In the genomic region with DNA sequence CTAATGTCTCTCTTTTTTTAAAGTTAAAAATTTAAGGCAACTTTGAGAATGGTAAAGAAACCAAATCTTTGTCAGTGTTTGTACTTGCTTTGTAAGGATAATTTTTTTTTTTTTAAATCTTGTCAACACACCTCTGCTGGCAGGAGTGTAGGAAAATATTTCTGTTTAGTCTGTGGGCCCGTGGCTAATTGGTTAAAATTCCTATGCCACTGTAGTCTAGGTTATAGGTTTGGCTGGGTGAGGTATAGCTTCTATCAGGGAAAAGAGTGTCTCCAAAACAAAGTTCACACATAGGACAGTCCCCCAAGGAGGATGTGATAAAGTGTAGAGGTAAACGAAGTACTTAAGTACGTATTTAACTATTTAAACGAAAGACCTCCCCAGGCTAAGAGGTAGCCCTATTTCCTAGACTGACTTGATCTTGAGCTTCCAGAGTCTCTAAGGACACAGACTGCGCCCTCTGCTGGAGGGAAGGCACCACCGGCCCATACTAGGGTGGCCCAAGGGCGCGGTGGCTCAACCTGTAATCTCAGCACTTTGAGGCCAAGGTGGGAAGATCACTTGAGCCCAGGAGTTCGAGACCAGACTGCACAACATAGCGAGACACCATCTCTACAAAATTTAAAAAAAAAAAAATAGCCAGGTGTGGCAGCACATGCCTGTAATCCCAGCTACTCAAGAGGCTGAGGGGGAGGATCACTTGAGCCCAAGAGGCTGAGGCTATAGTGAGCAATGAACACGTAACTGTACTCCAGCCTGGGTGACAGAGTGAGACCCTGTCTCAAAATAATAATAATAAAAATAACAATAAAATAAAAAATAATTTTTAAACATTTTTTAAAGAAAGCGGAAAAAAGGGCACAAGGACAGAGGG, we compare ENCODE assay signal across 8 cellular contexts. TPM values are rescaled to one million over a fixed set of nuclear protein-coding genes. Genes with fewer than 3 reads are reported as not detected.
DNase-seq lines count a peak whose midpoint lies in the region; ATAC-seq and TF ChIP-seq lines count a peak whose summit lies in the region.

No MANE protein-coding gene starts in this region.

- no peaks in the 10 kb centered on the region for H3K36me3 Mint-ChIP-seq in naive B cell

- BruUV-seq in OCI-LY7 (replicated peaks; lab: Mats Ljungman, UMichigan): no TSS peak

- POLR2A ChIA-PET in OCI-LY7 (lab: Charles Lee): interaction anchor here (0.5 to 1.3 kb wide), 5 partner anchors 11 to 1653 kb away, joined by 3 to 5 read pairs (median 3); no protein-coding TSS in a partner anchor

- TF ChIP-seq CTCF in OCI-LY7 (conservative IDR thresholded peaks at IDR 0.05; ENCODE audit: low read length): peak; percentile 95
- TF ChIP-seq CTCF in epithelial cell of esophagus (IDR thresholded peaks at IDR 0.05; ENCODE audit: insufficient read depth, low read depth, low read length, missing control alignments): peak; percentile 89

- no peak overlapping the region; the same call in 1 of the 2 replicates for H2AFZ ChIP-seq in OCI-LY7 (ENCODE audit: low read length)

- no peaks in the 10 kb centered on the region for H3K36me3 ChIP-seq in OCI-LY7 (ENCODE audit: insufficient read depth, low read length)

- no peak overlapping the region for H3K27ac ChIP-seq in OCI-LY7 (ENCODE audit: low read depth, low read length, poor library complexity, severe bottlenecking)

- DNase-seq in ELF-1 (ENCODE audit: low read depth, low spot score) (peak; percentile 94), HT1080 (ENCODE audit: low read depth) (peak; percentile 67), OCI-LY7 (ENCODE audit: low spot score) (peak; percentile 89), epithelial cell of esophagus (ENCODE audit: low read depth) (peak; percentile 84), naive B cell (peak; percentile 64)
- DNase-seq in activated CD8-positive, alpha-beta memory T cell treated with anti-CD3 and anti-CD28 coated beads, Interleukin-2, amount 50 U/mL, for 48 hours: peak; percentile 93
- DNase-seq in stimulated activated CD8-positive, alpha-beta memory T cell treated with anti-CD3 and anti-CD28 coated beads, Interleukin-7, amount 100 ng/mL, for 4 hours (ENCODE audit: low read depth in 2 of 2): peak; percentile 61 to 69

- peaks cover 13 to 30% (median 23%) of the 10 kb centered on the region in 3 donors for H3K4me1 Mint-ChIP-seq in naive B cell

- no peaks in the 10 kb centered on the region for H3K9me3 Mint-ChIP-seq in naive B cell

- intact Hi-C loops in OCI-LY7 (cut with micrococcal nuclease; ENCODE audit: unreplicated experiment): loop anchor here (1.0 kb wide), 2 partner anchors 38 to 84 kb away; no protein-coding TSS in a partner anchor

- H3K79me2 ChIP-seq in OCI-LY7 (ENCODE audit: insufficient read depth, low read depth, low read length): no peaks in the 10 kb centered on the region

- H3K27ac Mint-ChIP-seq in naive B cell: peak overlapping the region; percentile 67 to 96 (median 91)

- H3K4me3 Mint-ChIP-seq in naive B cell: peak overlapping the region in 5 of 8 donors; percentile 10 to 63 (median 59)

- H3K9me3 ChIP-seq in OCI-LY7 (ENCODE audit: low read length): no peaks in the 10 kb centered on the region

- H4K20me1 ChIP-seq in OCI-LY7 (ENCODE audit: insufficient read depth, low read length): no peaks in the 10 kb centered on the region

- peak; percentile 16 to 19 for ATAC-seq in naive B cell (ENCODE audit: low read depth in 2 of 2)
- ATAC-seq in HG03469 (IDR thresholded peaks at IDR 0.05; ENCODE audit: unreplicated experiment): no peak

- H3K4me2 ChIP-seq in OCI-LY7 (ENCODE audit: low read length): no peak overlapping the region

- no peaks in the 10 kb centered on the region for H3K9me2 ChIP-seq in OCI-LY7 (ENCODE audit: insufficient read depth, low read length)

- no peak overlapping the region for H3K4me3 ChIP-seq in OCI-LY7 (ENCODE audit: low read depth, low read length, poor library complexity, severe bottlenecking)
- no peak overlapping the region for H3K4me3 ChIP-seq in epithelial cell of esophagus (ENCODE audit: low read length)

- H3K27me3 Mint-ChIP-seq in naive B cell: no peaks in the 10 kb centered on the region

- H3K4me1 ChIP-seq in OCI-LY7 (ENCODE audit: insufficient read depth, low read length, poor library complexity, severe bottlenecking): peaks cover 44% of the 10 kb centered on the region

- CTCF ChIA-PET in OCI-LY7 (lab: Charles Lee; ENCODE audit: unreplicated experiment): interaction anchor here (0.5 to 1.2 kb wide), 5 partner anchors 10 to 88 kb away, joined by 3 to 5 read pairs (median 4); no protein-coding TSS in a partner anchor

RNA-seq across cellular contexts. Expression of a gene that starts 8.9 kb away (rescaled TPM):
- not detected in 2 replicates for total RNA-seq in HT1080 (2014; rRNA removed; shearing (Covaris generic))
- polyA plus RNA-seq in HT1080 (2015; cell fraction: cytosol; rRNA removed): not detected in 2 replicates
- polyA plus RNA-seq in HT1080 (2015; cell fraction: nucleus; rRNA removed): not detected in 2 replicates
- total RNA-seq in OCI-LY7 (2014; rRNA removed; shearing (Covaris generic)): not detected in 2 replicates
- not detected in 2 replicates for total RNA-seq in OCI-LY7 (2022)
- polyA plus RNA-seq in naive B cell (ENCODE audit: low read depth in 6 of 6): not detected
